ENCODE assay signal across 1 cellular context in genomic region chrX:129188223-129188622, GRCh38.
TF ChIP-seq lines count a peak whose summit lies in the region.

No MANE protein-coding gene starts in this region.

TF ChIP-seq in SK-N-SH treated with all-trans-retinoic acid at 6 μM for 48 hours, 23 proteins besides CTCF, POLR2A, EP300 and RAD21 (continued from another document):
- no peak for TF ChIP-seq RARB (CRISPR knock-in tag; IDR thresholded peaks at IDR 0.05)
- TF ChIP-seq ZNF70 (CRISPR knock-in tag; IDR thresholded peaks at IDR 0.05) = no peak
